1 cellular context compared by ENCODE assay signal in the genomic region with DNA sequence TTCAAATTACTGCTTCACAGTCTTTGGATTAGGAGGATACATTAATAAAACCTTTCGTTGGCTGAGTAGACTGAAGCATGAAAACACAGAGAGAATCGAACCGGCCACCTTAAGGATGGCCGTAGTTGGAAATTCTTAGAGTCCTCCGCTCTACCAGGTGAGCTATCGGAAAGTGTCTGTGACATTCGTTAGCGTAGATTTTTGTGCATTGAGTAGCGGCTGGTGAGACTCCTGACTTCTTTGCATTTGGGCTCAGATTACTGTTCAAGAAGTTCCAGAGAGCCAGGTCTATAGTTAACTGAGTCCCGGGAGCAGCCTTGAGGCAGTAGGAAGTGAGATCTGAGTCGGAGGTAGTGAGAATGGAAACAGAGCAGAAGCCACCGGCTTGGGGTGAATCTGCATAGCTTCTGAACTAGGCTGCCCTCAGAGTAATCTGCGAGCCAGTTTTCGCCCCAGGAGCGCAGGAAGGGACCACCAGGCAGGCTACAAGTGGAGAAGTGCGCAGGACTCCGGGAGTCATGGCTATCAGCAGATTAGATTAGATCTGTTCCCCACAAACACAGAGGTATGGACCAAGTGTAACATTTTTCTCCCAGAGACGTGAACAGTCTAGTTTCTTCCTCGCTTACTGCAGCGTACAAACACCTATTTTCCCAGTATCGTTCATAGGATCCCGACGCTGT.
TF ChIP-seq lines count a peak whose summit lies in the region.

No MANE protein-coding gene starts in this region.

TF ChIP-seq in IMR-90, 13 proteins besides CTCF, POLR2A, EP300 and RAD21:
- TF ChIP-seq CHD1 (IDR thresholded peaks at IDR 0.05; ENCODE audit: low read depth, low read length) (no peak), MAZ (IDR thresholded peaks at IDR 0.05; ENCODE audit: borderline replicate concordance, low read depth, low read length) (no peak), FOS (IDR thresholded peaks at IDR 0.05; ENCODE audit: low read depth, low read length) (no peak), MAFK (IDR thresholded peaks at IDR 0.05; ENCODE audit: low read depth, low read length) (no peak), MXI1 (IDR thresholded peaks at IDR 0.05; ENCODE audit: borderline replicate concordance, low read depth, low read length) (no peak), NFE2L2 (IDR thresholded peaks at IDR 0.05; ENCODE audit: low read depth, low read length) (no peak), BHLHE40 (IDR thresholded peaks at IDR 0.05; ENCODE audit: low read depth, low read length) (no peak), CEBPB (IDR thresholded peaks at IDR 0.05; ENCODE audit: low read depth, low read length) (no peak), RFX5 (IDR thresholded peaks at IDR 0.05; ENCODE audit: low read depth, low read length) (no peak), RCOR1 (IDR thresholded peaks at IDR 0.05; ENCODE audit: insufficient replicate concordance, low read length) (no peak), SMC3 (IDR thresholded peaks at IDR 0.05; ENCODE audit: low read depth, low read length) (no peak)
- TF ChIP-seq, protein P1, sequence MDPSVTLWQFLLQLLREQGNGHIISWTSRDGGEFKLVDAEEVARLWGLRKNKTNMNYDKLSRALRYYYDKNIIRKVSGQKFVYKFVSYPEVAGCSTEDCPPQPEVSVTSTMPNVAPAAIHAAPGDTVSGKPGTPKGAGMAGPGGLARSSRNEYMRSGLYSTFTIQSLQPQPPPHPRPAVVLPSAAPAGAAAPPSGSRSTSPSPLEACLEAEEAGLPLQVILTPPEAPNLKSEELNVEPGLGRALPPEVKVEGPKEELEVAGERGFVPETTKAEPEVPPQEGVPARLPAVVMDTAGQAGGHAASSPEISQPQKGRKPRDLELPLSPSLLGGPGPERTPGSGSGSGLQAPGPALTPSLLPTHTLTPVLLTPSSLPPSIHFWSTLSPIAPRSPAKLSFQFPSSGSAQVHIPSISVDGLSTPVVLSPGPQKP (IDR thresholded peaks at IDR 0.05; ENCODE audit: borderline replicate concordance, low read depth, low read length), result no peak
- TF ChIP-seq, protein P2, sequence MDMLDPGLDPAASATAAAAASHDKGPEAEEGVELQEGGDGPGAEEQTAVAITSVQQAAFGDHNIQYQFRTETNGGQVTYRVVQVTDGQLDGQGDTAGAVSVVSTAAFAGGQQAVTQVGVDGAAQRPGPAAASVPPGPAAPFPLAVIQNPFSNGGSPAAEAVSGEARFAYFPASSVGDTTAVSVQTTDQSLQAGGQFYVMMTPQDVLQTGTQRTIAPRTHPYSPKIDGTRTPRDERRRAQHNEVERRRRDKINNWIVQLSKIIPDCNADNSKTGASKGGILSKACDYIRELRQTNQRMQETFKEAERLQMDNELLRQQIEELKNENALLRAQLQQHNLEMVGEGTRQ (IDR thresholded peaks at IDR 0.05; ENCODE audit: low read depth, low read length), result no peak
